Comparison of ENCODE assay signal across 7 cellular contexts in genomic region chr3:197891-198491, GRCh38. TPM values are rescaled to one million over a fixed set of nuclear protein-coding genes. Genes with fewer than 3 reads are reported as not detected.
DNase-seq lines count a peak whose midpoint lies in the region; ATAC-seq and TF ChIP-seq lines count a peak whose summit lies in the region.

No MANE protein-coding gene starts in this region.

- no peak for DNase-seq in OCI-LY7 (ENCODE audit: low spot score)
- DNase-seq in kidney tubule cell (ENCODE audit: low spot score), result no peak
- DNase-seq in hippocampal formation (lab: John Stamatoyannopoulos, UW), result no peak

- no TSS peak for BruUV-seq in OCI-LY7 (replicated peaks; lab: Mats Ljungman, UMichigan)

- TF ChIP-seq CTCF in OCI-LY7 (conservative IDR thresholded peaks at IDR 0.05; ENCODE audit: low read length), result no peak

- CTCF ChIA-PET in OCI-LY7 (lab: Charles Lee; ENCODE audit: unreplicated experiment), result no interaction called here

- no peaks in the 10 kb centered on the region for H3K36me3 ChIP-seq in OCI-LY7 (ENCODE audit: insufficient read depth, low read length)

- POLR2A ChIA-PET in OCI-LY7 (lab: Charles Lee), result interaction anchor here (0.7 to 1.0 kb wide), 2 partner anchors 12 to 105 kb away, joined by 3 to 5 read pairs; no protein-coding TSS in a partner anchor

- ATAC-seq in GM19463 (IDR thresholded peaks at IDR 0.05; ENCODE audit: unreplicated experiment), result peak; percentile 43
- no peak for ATAC-seq in GM18520 (IDR thresholded peaks at IDR 0.05; ENCODE audit: unreplicated experiment)

- no peaks in the 10 kb centered on the region; the same call in 1 of the 2 replicates for H4K20me1 ChIP-seq in OCI-LY7 (ENCODE audit: insufficient read depth, low read length)

- no peak overlapping the region for H3K4me3 ChIP-seq in OCI-LY7 (ENCODE audit: low read depth, low read length, poor library complexity, severe bottlenecking)
- H3K4me3 ChIP-seq in iPS-18c (ENCODE audit: insufficient read depth, low read depth, low read length), result peak overlapping the region; percentile 60

- H3K9me3 ChIP-seq in OCI-LY7 (ENCODE audit: low read length) (no peaks in the 10 kb centered on the region), iPS-18c (ENCODE audit: control insufficient read depth, insufficient read depth, low read length) (no peaks in the 10 kb centered on the region)

- intact Hi-C loops in OCI-LY7 (cut with micrococcal nuclease; ENCODE audit: unreplicated experiment), result no loop called here

- peak overlapping the region; percentile 42; the same call in 1 of the 2 replicates for H3K4me2 ChIP-seq in OCI-LY7 (ENCODE audit: low read length)

- H3K9me2 ChIP-seq in OCI-LY7 (ENCODE audit: insufficient read depth, low read length), result no peaks in the 10 kb centered on the region

- H3K4me1 ChIP-seq in OCI-LY7 (ENCODE audit: insufficient read depth, low read length, poor library complexity, severe bottlenecking), result no peaks in the 10 kb centered on the region

- H3K27ac ChIP-seq in OCI-LY7 (ENCODE audit: low read depth, low read length, poor library complexity, severe bottlenecking) (no peak overlapping the region), temporal lobe (ENCODE audit: low read depth, low read length) (peak overlapping the region; percentile 72)

- H2AFZ ChIP-seq in OCI-LY7 (ENCODE audit: low read length), result no peak overlapping the region

- H3K79me2 ChIP-seq in OCI-LY7 (ENCODE audit: insufficient read depth, low read depth, low read length), result no peaks in the 10 kb centered on the region

RNA-seq across cellular contexts. Expression of gene CHL1, which starts 1.4 kb away (rescaled TPM):
- 0.05 TPM in 1 of 2 replicates, not detected in the other for total RNA-seq in OCI-LY7 (2014; rRNA removed; shearing (Covaris generic))
- total RNA-seq in OCI-LY7 (2022) (0.51 and 1.0 TPM in 2 replicates), temporal lobe (896 TPM)

Comparison
In these comparisons a context has a peak if more than half of its experiments do, and no peak if none do; other contexts are left out.
1. RNA of gene CHL1, which starts 1.4 kb away (total RNA-seq): 896 TPM in temporal lobe (single experiment); 0.05 to 1.0 TPM in OCI-LY7; every median in the first group is over 100 times any median in the second.